In genomic region chr11:60345489-60345888, GRCh38 we compare ENCODE assay signal across 8 cellular contexts. TPM values are rescaled to one million over a fixed set of nuclear protein-coding genes. Genes with fewer than 3 reads are reported as not detected.
DNase-seq lines count a peak whose midpoint lies in the region; ATAC-seq and TF ChIP-seq lines count a peak whose summit lies in the region.

No MANE protein-coding gene starts in this region.

- H3K36me3 Mint-ChIP-seq in natural killer cell (no peaks in the 10 kb centered on the region), glutamatergic neuron (ENCODE audit: unreplicated experiment) (no peaks in the 10 kb centered on the region), type B pancreatic cell (no peaks in the 10 kb centered on the region)
- H3K36me3 Mint-ChIP-seq in natural killer cell treated with Interleukin-12 subunit alpha and Interleukin-12 subunit beta and Interleukin-15 and Interleukin-18, amount 100 ng/mL, for 72 hours, result no peaks in the 10 kb centered on the region

- no peaks in the 10 kb centered on the region for H3K36me3 ChIP-seq in OCI-LY3 (replicated peaks; ENCODE audit: low read depth, low read length)

- H3K9ac ChIP-seq in OCI-LY3 (ENCODE audit: low read length), result no peak overlapping the region

- intact Hi-C loops in natural killer cell (cut with micrococcal nuclease), result no loop called here

- H3K27ac Mint-ChIP-seq in natural killer cell (no peak overlapping the region), glutamatergic neuron (ENCODE audit: unreplicated experiment) (no peak overlapping the region), type B pancreatic cell (no peak overlapping the region)
- H3K27ac Mint-ChIP-seq in natural killer cell treated with Interleukin-12 subunit alpha and Interleukin-12 subunit beta and Interleukin-15 and Interleukin-18, amount 100 ng/mL, for 72 hours, result no peak overlapping the region

- H3K4me2 ChIP-seq in OCI-LY3 (ENCODE audit: low read length), result no peak overlapping the region

- no peaks in the 10 kb centered on the region for H4K20me1 ChIP-seq in OCI-LY3 (ENCODE audit: insufficient read depth, low read length)

- ATAC-seq in natural killer cell (no peak), GM21423 (IDR thresholded peaks at IDR 0.05; ENCODE audit: unreplicated experiment) (no peak), GM21447 (IDR thresholded peaks at IDR 0.05; ENCODE audit: unreplicated experiment) (no peak)
- no peak for ATAC-seq in natural killer cell treated with Interleukin-12 subunit alpha and Interleukin-12 subunit beta and Interleukin-15 and Interleukin-18, amount 100 ng/mL, for 72 hours

- no peak overlapping the region for H2AFZ ChIP-seq in OCI-LY3 (ENCODE audit: low read depth, low read length)

- H3K4me1 Mint-ChIP-seq in natural killer cell (no peaks in the 10 kb centered on the region), glutamatergic neuron (ENCODE audit: low read depth, unreplicated experiment) (no peaks in the 10 kb centered on the region), type B pancreatic cell (ENCODE audit: unreplicated experiment) (no peaks in the 10 kb centered on the region)
- H3K4me1 Mint-ChIP-seq in natural killer cell treated with Interleukin-12 subunit alpha and Interleukin-12 subunit beta and Interleukin-15 and Interleukin-18, amount 100 ng/mL, for 72 hours (ENCODE audit: low read depth in 2 of 2), result no peaks in the 10 kb centered on the region

- H3K27ac ChIP-seq in OCI-LY3 (ENCODE audit: low read length), result no peak overlapping the region

- peaks cover 32% of the 10 kb centered on the region for H3K4me1 ChIP-seq in OCI-LY3 (ENCODE audit: low read length)

- H3K9me3 Mint-ChIP-seq in natural killer cell, result no peaks in the 10 kb centered on the region
- H3K9me3 Mint-ChIP-seq in natural killer cell treated with Interleukin-12 subunit alpha and Interleukin-12 subunit beta and Interleukin-15 and Interleukin-18, amount 100 ng/mL, for 72 hours, result no peaks in the 10 kb centered on the region
- no peaks in the 10 kb centered on the region for H3K9me3 Mint-ChIP-seq in glutamatergic neuron (ENCODE audit: unreplicated experiment)
- no peaks in the 10 kb centered on the region for H3K9me3 Mint-ChIP-seq in type B pancreatic cell

- DNase-seq in natural killer cell, result no peak
- DNase-seq in natural killer cell treated with Interleukin-12 subunit alpha and Interleukin-12 subunit beta and Interleukin-15 and Interleukin-18, amount 100 ng/mL, for 72 hours (ENCODE audit: low spot score), result no peak
- DNase-seq in glutamatergic neuron, result peak; percentile 21
- no peak for DNase-seq in type B pancreatic cell (ENCODE audit: extremely low spot score, unreplicated experiment)
- no peak for DNase-seq in NCI-H1048 (lab: John Stamatoyannopoulos, UW)

- H3K27me3 Mint-ChIP-seq in natural killer cell (ENCODE audit: low read depth in 2 of 2) (peaks cover 15 to 19% of the 10 kb centered on the region in 2 donors), glutamatergic neuron (ENCODE audit: unreplicated experiment) (no peaks in the 10 kb centered on the region), type B pancreatic cell (peaks cover 3% of the 10 kb centered on the region)
- peaks cover 24 to 42% of the 10 kb centered on the region in 2 donors for H3K27me3 Mint-ChIP-seq in natural killer cell treated with Interleukin-12 subunit alpha and Interleukin-12 subunit beta and Interleukin-15 and Interleukin-18, amount 100 ng/mL, for 72 hours

- H3K9me3 ChIP-seq in OCI-LY3 (ENCODE audit: insufficient read depth, low read length), result no peaks in the 10 kb centered on the region

- H3K4me3 Mint-ChIP-seq in natural killer cell, result no peak overlapping the region
- H3K4me3 Mint-ChIP-seq in natural killer cell treated with Interleukin-12 subunit alpha and Interleukin-12 subunit beta and Interleukin-15 and Interleukin-18, amount 100 ng/mL, for 72 hours, result no peak overlapping the region
- H3K4me3 Mint-ChIP-seq in glutamatergic neuron (ENCODE audit: unreplicated experiment), result no peak overlapping the region
- no peak overlapping the region for H3K4me3 Mint-ChIP-seq in type B pancreatic cell

- no peaks in the 10 kb centered on the region; the same call in 1 of the 2 replicates for H3K27me3 ChIP-seq in OCI-LY3 (ENCODE audit: low read depth, low read length)

- no peak overlapping the region for H3K4me3 ChIP-seq in OCI-LY3 (ENCODE audit: low read length)

- H3K79me2 ChIP-seq in OCI-LY3 (ENCODE audit: low read length), result no peaks in the 10 kb centered on the region

- TF ChIP-seq CTCF in natural killer cell (IDR thresholded peaks at IDR 0.05) (peak; percentile 13), OCI-LY3 (IDR thresholded peaks at IDR 0.05; ENCODE audit: low read depth, low read length) (peak; percentile 97), glutamatergic neuron (IDR thresholded peaks at IDR 0.05; ENCODE audit: partially characterized antibody, unreplicated experiment) (no peak), type B pancreatic cell (conservative IDR thresholded peaks at IDR 0.05) (peak; percentile 68)

RNA-seq across cellular contexts. Expression of gene MS4A6E, which starts 18.4 kb away (rescaled TPM):
- total RNA-seq in natural killer cell (not detected), glutamatergic neuron (ENCODE audit: unreplicated experiment) (not detected), type B pancreatic cell (ENCODE audit: low replicate concordance) (not detected in 2 replicates)
- total RNA-seq in natural killer cell treated with Interleukin-12 subunit alpha and Interleukin-12 subunit beta and Interleukin-15 and Interleukin-18, amount 100 ng/mL, for 72 hours, result not detected

RNA-seq across cellular contexts. Expression of gene MS4A7, which starts 32.8 kb away (rescaled TPM):
- total RNA-seq in natural killer cell (10 to 100 TPM in 1 of 3 donors, 1 to 10 TPM in 2; 4.8 to 44.3 (median 8.0) TPM), glutamatergic neuron (ENCODE audit: unreplicated experiment) (not detected), type B pancreatic cell (ENCODE audit: low replicate concordance) (not detected in 2 replicates)
- 1 to 10 TPM in 1 of 2 donors, under 1 TPM in 1; 0.70 to 1.5 TPM for total RNA-seq in natural killer cell treated with Interleukin-12 subunit alpha and Interleukin-12 subunit beta and Interleukin-15 and Interleukin-18, amount 100 ng/mL, for 72 hours

RNA-seq across cellular contexts. Expression of gene MS4A14, which starts 50.8 kb away (rescaled TPM):
- total RNA-seq in natural killer cell (under 1 TPM; 0.34 to 0.80 (median 0.78) TPM), glutamatergic neuron (ENCODE audit: unreplicated experiment) (not detected), type B pancreatic cell (ENCODE audit: low replicate concordance) (not detected in 2 replicates)
- under 1 TPM; 0.11 to 0.14 TPM for total RNA-seq in natural killer cell treated with Interleukin-12 subunit alpha and Interleukin-12 subunit beta and Interleukin-15 and Interleukin-18, amount 100 ng/mL, for 72 hours
